24 cellular contexts compared by ENCODE assay signal in the genomic region with DNA sequence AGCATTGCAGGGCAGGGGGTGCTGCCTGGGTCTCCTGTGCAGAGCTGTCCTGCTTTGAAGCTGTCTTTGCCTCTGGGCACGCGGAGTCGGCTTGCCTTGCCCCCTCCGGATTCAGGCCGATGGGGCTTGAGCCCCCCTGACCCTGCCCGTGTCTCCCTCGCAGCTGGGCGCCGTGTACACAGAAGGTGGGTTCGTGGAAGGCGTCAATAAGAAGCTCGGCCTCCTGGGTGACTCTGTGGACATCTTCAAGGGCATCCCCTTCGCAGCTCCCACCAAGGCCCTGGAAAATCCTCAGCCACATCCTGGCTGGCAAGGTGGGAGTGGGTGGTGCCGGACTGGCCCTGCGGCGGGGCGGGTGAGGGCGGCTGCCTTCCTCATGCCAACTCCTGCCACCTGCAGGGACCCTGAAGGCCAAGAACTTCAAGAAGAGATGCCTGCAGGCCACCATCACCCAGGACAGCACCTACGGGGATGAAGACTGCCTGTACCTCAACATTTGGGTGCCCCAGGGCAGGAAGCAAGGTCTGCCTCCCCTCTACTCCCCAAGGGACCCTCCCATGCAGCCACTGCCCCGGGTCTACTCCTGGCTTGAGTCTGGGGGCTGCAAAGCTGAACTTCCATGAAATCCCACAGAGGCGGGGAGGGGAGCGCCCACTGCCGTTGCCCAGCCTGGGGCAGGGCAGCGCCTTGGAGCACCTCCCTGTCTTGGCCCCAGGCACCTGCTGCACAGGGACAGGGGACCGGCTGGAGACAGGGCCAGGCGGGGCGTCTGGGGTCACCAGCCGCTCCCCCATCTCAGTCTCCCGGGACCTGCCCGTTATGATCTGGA. TPM values are rescaled to one million over a fixed set of nuclear protein-coding genes. Genes with fewer than 3 reads are reported as not detected.
"Had no signal": no experiment of that assay in that cellular context is flagged by ENCODE, and none has a peak within 500 bp of the region (broad histone marks: within the 10 kb centered on the region; RNA-seq: fewer than 3 reads in every experiment).

No MANE protein-coding gene starts in this region.

- H3K4me3 ChIP-seq: ascending aorta, MG63, Peyer's patch, SK-N-MC had no signal

- H3K9me3 ChIP-seq: ascending aorta, MG63, Peyer's patch had no signal

- DNase-seq: activated CD4-positive, alpha-beta T cell treated with anti-CD3 and anti-CD28 coated beads for 36 hours; activated CD4-positive, alpha-beta T cell treated with anti-CD3 and anti-CD28 coated beads, Interleukin-2, amount 50 U/mL, for 4 hours; activated CD8-positive, alpha-beta memory T cell treated with anti-CD3 and anti-CD28 coated beads, Interleukin-2, amount 50 U/mL, for 48 hours; activated CD8-positive, alpha-beta T cell treated with anti-CD3 and anti-CD28 coated beads, Interleukin-2, amount 10 ng/mL, durations not matched to agents 7 days and 5 days; activated naive CD4-positive, alpha-beta T cell treated with Interleukin-2 at 50 U/mL for 16 hours; activated naive CD8-positive, alpha-beta T cell treated with anti-CD3 and anti-CD28 coated beads, Interleukin-2, amount 50 U/mL, for 24 hours; activated T-cell treated with anti-CD3 and anti-CD28 coated beads, Interleukin-2, amount 50 U/mL, for 1 hour; amniotic stem cell; MG63; MV-4-11; NCI-H1092 treated with DMSO at 0.1 percent for 48 hours; NCI-H1417 treated with DMSO at 0.1 percent for 48 hours; NCI-H1694; NCI-H2029; NCI-H2107; NCI-H2171 treated with DMSO at 0.1 percent for 48 hours; NCI-H226; NCI-H510A treated with DMSO at 0.1 percent for 48 hours; Peyer's patch; T-helper 1 cell; WERI-Rb-1 had no signal

- H3K36me3 ChIP-seq: MG63, Peyer's patch had no signal

- H3K27ac ChIP-seq: ascending aorta, Peyer's patch, SK-N-MC, WERI-Rb-1 had no signal

- ATAC-seq: activated CD4-positive, alpha-beta T cell treated with anti-CD3 and anti-CD28 coated beads for 36 hours; activated CD8-positive, alpha-beta T cell treated with anti-CD3 and anti-CD28 coated beads, Interleukin-2, amount 10 ng/mL, durations not matched to agents 7 days and 5 days; activated naive CD4-positive, alpha-beta T cell treated with anti-CD3 and anti-CD28 coated beads, Interleukin-2, amount 50 U/mL, for 72 hours; activated naive CD8-positive, alpha-beta T cell treated with anti-CD3 and anti-CD28 coated beads, Interleukin-2, amount 50 U/mL, for 24 hours had no signal

- H3K4me1 ChIP-seq: ascending aorta had no signal

RNA-seq across cellular contexts. Expression of a gene that starts 2.7 kb away (rescaled TPM):
- total RNA-seq: ascending aorta had no signal
